Comparison of ENCODE assay signal across 26 cellular contexts in genomic region chr15:80246425-80246894, GRCh38. TPM values are rescaled to one million over a fixed set of nuclear protein-coding genes. Genes with fewer than 3 reads are reported as not detected.
DNase-seq lines count a peak whose midpoint lies in the region; ATAC-seq and TF ChIP-seq lines count a peak whose summit lies in the region.
"Had no signal": no experiment of that assay in that cellular context is flagged by ENCODE, and none has a peak within 500 bp of the region (broad histone marks: within the 10 kb centered on the region; RNA-seq: fewer than 3 reads in every experiment).

No MANE protein-coding gene starts in this region.

- no peaks in the 10 kb centered on the region; the same call in 1 of the 2 replicates for H3K4me1 ChIP-seq in IMR-90 (ENCODE audit: control insufficient read depth, insufficient read depth, low read length)
- no peaks in the 10 kb centered on the region for H3K4me1 ChIP-seq in left lung
- H3K4me1 ChIP-seq: parathyroid adenoma had no signal

- H4K5ac ChIP-seq in IMR-90 (ENCODE audit: low read depth, low read length) = no peak overlapping the region

- POLR2A ChIA-PET in IMR-90 (lab: Charles Lee; ENCODE audit: unreplicated experiment) = no interaction called here
- POLR2A ChIA-PET in activated CD4-positive, alpha-beta memory T cell treated with anti-CD3 and anti-CD28 coated beads, Interleukin-2, amount 10 ng/mL, durations not matched to agents 7 days and 5 days (lab: Charles Lee) = no interaction called here

- no peak overlapping the region for H2BK5ac ChIP-seq in IMR-90 (ENCODE audit: low read depth, low read length, poor library complexity, severe bottlenecking)

- no peak for TF ChIP-seq RAD21 in IMR-90 (IDR thresholded peaks at IDR 0.05; ENCODE audit: low read length)

- H3K27me3 Mint-ChIP-seq in activated naive CD4-positive, alpha-beta T cell treated with anti-CD3 and anti-CD28 coated beads for 36 hours (ENCODE audit: low read depth) = peaks cover 40% of the 10 kb centered on the region
- peaks cover 61% of the 10 kb centered on the region for H3K27me3 Mint-ChIP-seq in activated CD4-positive, alpha-beta memory T cell treated with anti-CD3 and anti-CD28 coated beads, Interleukin-2, amount 10 ng/mL, durations not matched to agents 7 days and 5 days

- H3K9me3 ChIP-seq in IMR-90 (ENCODE audit: control insufficient read depth, insufficient read depth, low read length) (peaks cover 3% of the 10 kb centered on the region; the same call in 1 of the 2 replicates), left lung (no peaks in the 10 kb centered on the region)

- H3K36me3 Mint-ChIP-seq in activated naive CD4-positive, alpha-beta T cell treated with anti-CD3 and anti-CD28 coated beads for 36 hours (ENCODE audit: low read depth) = no peaks in the 10 kb centered on the region
- H3K36me3 Mint-ChIP-seq in activated CD4-positive, alpha-beta memory T cell treated with anti-CD3 and anti-CD28 coated beads, Interleukin-2, amount 10 ng/mL, durations not matched to agents 7 days and 5 days (ENCODE audit: low read depth) = no peaks in the 10 kb centered on the region
- H3K36me3 Mint-ChIP-seq: activated naive CD4-positive, alpha-beta T cell treated with anti-CD3 and anti-CD28 coated beads, Interleukin-2, amount 10 ng/mL, durations not matched to agents 7 days and 5 days; CD4-positive, CD25-positive, alpha-beta regulatory T cell; naive thymus-derived CD8-positive, alpha-beta T cell had no signal

- no peak overlapping the region for H3K56ac ChIP-seq in IMR-90 (ENCODE audit: extremely low read depth, insufficient read depth, low read length)

- H3K9ac ChIP-seq in IMR-90 (ENCODE audit: low read depth, low read length) = no peak overlapping the region
- H3K9ac ChIP-seq: parathyroid adenoma had no signal

- BruUV-seq in IMR-90 (replicated peaks; lab: Mats Ljungman, UMichigan) = no TSS peak

- no peak overlapping the region for H2AFZ ChIP-seq in IMR-90 (replicated peaks; ENCODE audit: low read length, poor library complexity)
- H2AFZ ChIP-seq: parathyroid adenoma had no signal

- no peak overlapping the region for H3K23ac ChIP-seq in IMR-90 (ENCODE audit: low read depth, low read length)

- DNase-seq in IMR-90 (peak; percentile 3), epidermal melanocyte (ENCODE audit: insufficient read length, low spot score) (peak; percentile 76), left lung (no peak), sciatic nerve (ENCODE audit: low spot score) (no peak), SHP77 (lab: John Stamatoyannopoulos, UW) (no peak)
- no peak for DNase-seq in activated naive CD4-positive, alpha-beta T cell treated with anti-CD3 and anti-CD28 coated beads for 36 hours
- no peak for DNase-seq in activated CD4-positive, alpha-beta memory T cell treated with anti-CD3 and anti-CD28 coated beads, Interleukin-2, amount 10 ng/mL, durations not matched to agents 7 days and 5 days
- DNase-seq: activated CD4-positive, alpha-beta T cell treated with anti-CD3 and anti-CD28 coated beads for 1 hour; activated naive CD4-positive, alpha-beta T cell treated with anti-CD3 and anti-CD28 coated beads, Interleukin-2, amount 10 ng/mL, durations not matched to agents 7 days and 5 days; activated T-cell treated with anti-CD3 and anti-CD28 coated beads, Interleukin-2, amount 50 U/mL, for 48 hours; CD4-positive, CD25-positive, alpha-beta regulatory T cell; central memory CD4-positive, alpha-beta T cell; DMS 273 treated with DMSO at 0.1 percent for 48 hours; H9; KG1; kidney; mesendoderm; naive thymus-derived CD8-positive, alpha-beta T cell; NCI-H1694 treated with DMSO at 0.1 percent for 48 hours; NCI-H748 treated with DMSO at 0.1 percent for 48 hours had no signal

- no peak overlapping the region for H2BK20ac ChIP-seq in IMR-90 (ENCODE audit: low read depth, low read length)

- no peak overlapping the region for H3K18ac ChIP-seq in IMR-90 (ENCODE audit: low read depth, low read length)

- intact Hi-C loops in IMR-90 (cut with micrococcal nuclease) = no loop called here
- intact Hi-C loops in left lung (cut with DNase I) = no loop called here
- intact Hi-C loops in sciatic nerve (cut with DNase I) = no loop called here
- intact Hi-C loops in activated naive CD4-positive, alpha-beta T cell treated with anti-CD3 and anti-CD28 coated beads for 36 hours (cut with micrococcal nuclease) = no loop called here

- no peak overlapping the region for H3K4me3 ChIP-seq in IMR-90 (ENCODE audit: insufficient read depth, low read depth, low read length)
- H3K4me3 ChIP-seq in left lung = no peak overlapping the region

- H3K14ac ChIP-seq in IMR-90 (replicated peaks; ENCODE audit: low read depth, low read length) = no peak overlapping the region

- no peak overlapping the region for H2AK5ac ChIP-seq in IMR-90 (ENCODE audit: low read depth, low read length)

- H4K8ac ChIP-seq in IMR-90 (ENCODE audit: low read depth in 2 of 2, low read length in 2 of 2) = no peak overlapping the region

- H3K27ac Mint-ChIP-seq in activated naive CD4-positive, alpha-beta T cell treated with anti-CD3 and anti-CD28 coated beads for 36 hours = no peak overlapping the region
- no peak overlapping the region for H3K27ac Mint-ChIP-seq in activated CD4-positive, alpha-beta memory T cell treated with anti-CD3 and anti-CD28 coated beads, Interleukin-2, amount 10 ng/mL, durations not matched to agents 7 days and 5 days
- H3K27ac Mint-ChIP-seq: activated naive CD4-positive, alpha-beta T cell treated with anti-CD3 and anti-CD28 coated beads, Interleukin-2, amount 10 ng/mL, durations not matched to agents 7 days and 5 days; CD4-positive, CD25-positive, alpha-beta regulatory T cell; H9; naive thymus-derived CD8-positive, alpha-beta T cell had no signal

- no peaks in the 10 kb centered on the region for H3K9me3 Mint-ChIP-seq in activated naive CD4-positive, alpha-beta T cell treated with anti-CD3 and anti-CD28 coated beads for 36 hours
- H3K9me3 Mint-ChIP-seq in activated CD4-positive, alpha-beta memory T cell treated with anti-CD3 and anti-CD28 coated beads, Interleukin-2, amount 10 ng/mL, durations not matched to agents 7 days and 5 days = no peaks in the 10 kb centered on the region
- H3K9me3 Mint-ChIP-seq: activated naive CD4-positive, alpha-beta T cell treated with anti-CD3 and anti-CD28 coated beads, Interleukin-2, amount 10 ng/mL, durations not matched to agents 7 days and 5 days; CD4-positive, CD25-positive, alpha-beta regulatory T cell; H9; naive thymus-derived CD8-positive, alpha-beta T cell had no signal

- dilution Hi-C loops in IMR-90 (cut with HindIII; ENCODE audit: low sequenced_read_pairs, unreplicated experiment) = no loop called here

- H4K91ac ChIP-seq in IMR-90 (ENCODE audit: insufficient read depth, low read depth, low read length) = no peak overlapping the region

- CTCF ChIA-PET in IMR-90 (lab: Yijun Ruan, JAX) = interaction anchor here (0.6 kb wide), 1 partner anchor 36 kb away, joined by 4 read pairs; no protein-coding TSS in a partner anchor
- CTCF ChIA-PET in activated naive CD4-positive, alpha-beta T cell treated with anti-CD3 and anti-CD28 coated beads for 36 hours (lab: Charles Lee) = no interaction called here
- CTCF ChIA-PET in activated CD4-positive, alpha-beta memory T cell treated with anti-CD3 and anti-CD28 coated beads, Interleukin-2, amount 10 ng/mL, durations not matched to agents 7 days and 5 days (lab: Charles Lee) = no interaction called here

- no peaks in the 10 kb centered on the region for H3K79me1 ChIP-seq in IMR-90 (ENCODE audit: low read depth in 1 of 2, low read length in 2 of 2)

- no peak overlapping the region for H2AK9ac ChIP-seq in IMR-90 (replicated peaks; ENCODE audit: low read depth, low read length, poor library complexity)

- in situ Hi-C loops in IMR-90 (cut with MboI; ENCODE audit: low sequenced_read_pairs) = no loop called here

- H3K4me2 ChIP-seq in IMR-90 (ENCODE audit: low read depth, low read length) = no peak overlapping the region

- H3K27ac ChIP-seq in IMR-90 (ENCODE audit: insufficient read depth, low read length) (no peak overlapping the region), left lung (no peak overlapping the region)
- H3K27ac ChIP-seq: parathyroid adenoma had no signal

- ATAC-seq in IMR-90 (ENCODE audit: low read depth) = peak; percentile 37
- ATAC-seq in left lung = peak; percentile 79
- peak; percentile 70 for ATAC-seq in sciatic nerve
- no peak for ATAC-seq in HG02678 (IDR thresholded peaks at IDR 0.05; ENCODE audit: unreplicated experiment)
- ATAC-seq: naive thymus-derived CD8-positive, alpha-beta T cell had no signal

- H3K4ac ChIP-seq in IMR-90 (ENCODE audit: low read depth, low read length) = no peak overlapping the region

- TF ChIP-seq POLR2A in IMR-90 (IDR thresholded peaks at IDR 0.05; ENCODE audit: low read depth, low read length) = no peak

- peaks cover 4% of the 10 kb centered on the region for H3K4me1 Mint-ChIP-seq in activated naive CD4-positive, alpha-beta T cell treated with anti-CD3 and anti-CD28 coated beads for 36 hours (ENCODE audit: low read depth)
- peaks cover 5% of the 10 kb centered on the region for H3K4me1 Mint-ChIP-seq in activated CD4-positive, alpha-beta memory T cell treated with anti-CD3 and anti-CD28 coated beads, Interleukin-2, amount 10 ng/mL, durations not matched to agents 7 days and 5 days

- no peaks in the 10 kb centered on the region for H4K20me1 ChIP-seq in IMR-90 (ENCODE audit: insufficient read depth, low read length)

- no peaks in the 10 kb centered on the region for H3K9me1 ChIP-seq in IMR-90 (ENCODE audit: insufficient read depth, low read length)

- H2BK15ac ChIP-seq in IMR-90 (ENCODE audit: low read depth, low read length) = no peak overlapping the region

- 16% methylated on average over 4 of the region's 7 CpGs; no CpG with 5 or more reads in 1 of the 2 experiments for whole genome bisulfite sequencing in IMR-90 (ENCODE audit: extremely low coverage in 2 of 2, insufficient read length in 1 of 2), 2 experiments

- H3K27me3 ChIP-seq in IMR-90 (ENCODE audit: control insufficient read depth, insufficient read depth, low read length) = peaks cover 76% of the 10 kb centered on the region
- H3K27me3 ChIP-seq in left lung = peaks cover 13 to 67% of the 10 kb centered on the region in 2 donors

- H2BK120ac ChIP-seq in IMR-90 (ENCODE audit: low read depth, low read length) = no peak overlapping the region

- H3K36me3 ChIP-seq in IMR-90 (ENCODE audit: control insufficient read depth, insufficient read depth, low read length) = no peaks in the 10 kb centered on the region
- H3K36me3 ChIP-seq in left lung = no peaks in the 10 kb centered on the region

- H3K4me3 Mint-ChIP-seq in activated naive CD4-positive, alpha-beta T cell treated with anti-CD3 and anti-CD28 coated beads for 36 hours = no peak overlapping the region
- no peak overlapping the region for H3K4me3 Mint-ChIP-seq in activated CD4-positive, alpha-beta memory T cell treated with anti-CD3 and anti-CD28 coated beads, Interleukin-2, amount 10 ng/mL, durations not matched to agents 7 days and 5 days
- H3K4me3 Mint-ChIP-seq: activated naive CD4-positive, alpha-beta T cell treated with anti-CD3 and anti-CD28 coated beads, Interleukin-2, amount 10 ng/mL, durations not matched to agents 7 days and 5 days; CD4-positive, CD25-positive, alpha-beta regulatory T cell; H9; naive thymus-derived CD8-positive, alpha-beta T cell had no signal

- TF ChIP-seq CTCF in IMR-90 (conservative IDR thresholded peaks at IDR 0.05; ENCODE audit: low read depth, low read length) (no peak), left lung (IDR thresholded peaks at IDR 0.05) (no peak)

RNA-seq across cellular contexts. Expression of gene CTXND1, which starts 5.6 kb away (rescaled TPM):
- total RNA-seq in IMR-90 (2012; rRNA removed) (not detected in 2 replicates), left lung (under 1 TPM; 0.47 to 0.99 TPM), sciatic nerve (6.3 TPM)
- polyA plus RNA-seq in IMR-90 (2012; rRNA removed) = not detected in 2 replicates
- not detected in 2 replicates for polyA plus RNA-seq in IMR-90 (2012; cell fraction: cytosol; rRNA removed)
- not detected in 2 replicates for polyA plus RNA-seq in IMR-90 (2012; cell fraction: nucleus; rRNA removed; ENCODE audit: low replicate concordance)
- total RNA-seq in activated naive CD4-positive, alpha-beta T cell treated with anti-CD3 and anti-CD28 coated beads for 36 hours = not detected
- not detected for total RNA-seq in activated CD4-positive, alpha-beta memory T cell treated with anti-CD3 and anti-CD28 coated beads, Interleukin-2, amount 10 ng/mL, durations not matched to agents 7 days and 5 days
- total RNA-seq: activated CD8-positive, alpha-beta memory T cell treated with anti-CD3 and anti-CD28 coated beads for 36 hours; CD4-positive, CD25-positive, alpha-beta regulatory T cell; epithelial cell of proximal tubule; G401; H9; naive thymus-derived CD8-positive, alpha-beta T cell had no signal
- polyA plus RNA-seq: AG04450; CD4-positive, CD25-positive, alpha-beta regulatory T cell; naive thymus-derived CD8-positive, alpha-beta T cell had no signal

Comparison
In these comparisons a context has a peak if more than half of its experiments do, and no peak if none do; other contexts are left out.
1. DNase-seq: peak in IMR-90 (single experiment) and epidermal melanocyte (single experiment); none in left lung (0 of 2), sciatic nerve (single experiment), activated naive CD4-positive, alpha-beta T cell treated with anti-CD3 and anti-CD28 coated beads for 36 hours (single experiment), activated CD4-positive, alpha-beta memory T cell treated with anti-CD3 and anti-CD28 coated beads, Interleukin-2, amount 10 ng/mL, durations not matched to agents 7 days and 5 days (single experiment) and SHP77 (0 of 2).